ENCODE assay signal across 8 cellular contexts in genomic region chr2:227460079-227460485, GRCh38. TPM values are rescaled to one million over a fixed set of nuclear protein-coding genes. Genes with fewer than 3 reads are reported as not detected.
DNase-seq lines count a peak whose midpoint lies in the region; ATAC-seq lines count a peak whose summit lies in the region.

No MANE protein-coding gene starts in this region.

- H3K27me3 Mint-ChIP-seq in activated T-helper 17 cell treated with anti-CD3 and anti-CD28 coated beads, Interleukin-2, amount 50 U/mL, for 72 hours: no peaks in the 10 kb centered on the region

- H3K4me1 Mint-ChIP-seq in activated T-helper 17 cell treated with anti-CD3 and anti-CD28 coated beads, Interleukin-2, amount 50 U/mL, for 72 hours: peaks cover 51% of the 10 kb centered on the region

- ATAC-seq in GM21423 (IDR thresholded peaks at IDR 0.05; ENCODE audit: unreplicated experiment) (peak; percentile 30), HG03097 (IDR thresholded peaks at IDR 0.05; ENCODE audit: low FRiP score, unreplicated experiment) (no peak), HG02588 (IDR thresholded peaks at IDR 0.05; ENCODE audit: unreplicated experiment) (no peak), Right ventricle myocardium superior (ENCODE audit: poor library complexity) (no peak)
- ATAC-seq in activated T-helper 17 cell treated with anti-CD3 and anti-CD28 coated beads, Interleukin-2, amount 50 U/mL, for 72 hours (replicated peaks): peak; percentile 43

- H3K36me3 Mint-ChIP-seq in activated T-helper 17 cell treated with anti-CD3 and anti-CD28 coated beads, Interleukin-2, amount 50 U/mL, for 72 hours (ENCODE audit: low read depth): no peaks in the 10 kb centered on the region

- intact Hi-C loops in Right ventricle myocardium superior (cut with DNase I): no loop called here

- DNase-seq in NOMO-1 treated with dmso at 0.1 percent for 144 hours (lab: John Stamatoyannopoulos, UW; ENCODE audit: unreplicated experiment) (peak; percentile 68), Right ventricle myocardium superior (no peak), NCI-H2029 (lab: John Stamatoyannopoulos, UW) (no peak)
- peak; percentile 64 for DNase-seq in stimulated activated CD4-positive, alpha-beta T cell treated with anti-CD3 and anti-CD28 coated beads, Interleukin-12 subunit alpha, Interleukin-12 subunit beta, amount 100 ng/mL, for 4 hours

- peak overlapping the region; percentile 93 for H3K27ac Mint-ChIP-seq in activated T-helper 17 cell treated with anti-CD3 and anti-CD28 coated beads, Interleukin-2, amount 50 U/mL, for 72 hours

- H3K9me3 Mint-ChIP-seq in activated T-helper 17 cell treated with anti-CD3 and anti-CD28 coated beads, Interleukin-2, amount 50 U/mL, for 72 hours: no peaks in the 10 kb centered on the region

- peak overlapping the region; percentile 82 for H3K4me3 Mint-ChIP-seq in activated T-helper 17 cell treated with anti-CD3 and anti-CD28 coated beads, Interleukin-2, amount 50 U/mL, for 72 hours

RNA-seq across cellular contexts. Expression of gene AGFG1, which starts 11.9 kb away (rescaled TPM):
- 10 to 100 TPM; 68.7 to 79.8 TPM for total RNA-seq in activated T-helper 17 cell treated with anti-CD3 and anti-CD28 coated beads, Interleukin-2, amount 50 U/mL, for 72 hours
- 55.7 TPM for total RNA-seq in Right ventricle myocardium superior

Comparison
In these comparisons a context has a peak if more than half of its experiments do, and no peak if none do; other contexts are left out.
1. ATAC-seq: peak in GM21423 (single experiment) and activated T-helper 17 cell treated with anti-CD3 and anti-CD28 coated beads, Interleukin-2, amount 50 U/mL, for 72 hours (single experiment); none in HG03097 (single experiment), HG02588 (single experiment) and Right ventricle myocardium superior (single experiment).
2. DNase-seq: peak in NOMO-1 treated with dmso at 0.1 percent for 144 hours (single experiment) and stimulated activated CD4-positive, alpha-beta T cell treated with anti-CD3 and anti-CD28 coated beads, Interleukin-12 subunit alpha, Interleukin-12 subunit beta, amount 100 ng/mL, for 4 hours (single experiment); none in Right ventricle myocardium superior (single experiment) and NCI-H2029 (single experiment).